ENCODE assay signal across 12 cellular contexts in genomic region chr15:91135201-91136130, GRCh38. TPM values are rescaled to one million over a fixed set of nuclear protein-coding genes. Genes with fewer than 3 reads are reported as not detected.
DNase-seq lines count a peak whose midpoint lies in the region; ATAC-seq lines count a peak whose summit lies in the region.
"Had no signal": no experiment of that assay in that cellular context is flagged by ENCODE, and none has a peak within 500 bp of the region (broad histone marks: within the 10 kb centered on the region; RNA-seq: fewer than 3 reads in every experiment).

No MANE protein-coding gene starts in this region.

- H3K9me3 ChIP-seq in CD8-positive, alpha-beta memory T cell (ENCODE audit: low read length): no peaks in the 10 kb centered on the region
- H3K9me3 ChIP-seq: tibial artery had no signal

- no peak overlapping the region for H3K4me3 Mint-ChIP-seq in CD8-positive, alpha-beta memory T cell

- POLR2A ChIA-PET in CD8-positive, alpha-beta memory T cell (lab: Charles Lee): no interaction called here

- no peak overlapping the region for H3K27ac Mint-ChIP-seq in CD8-positive, alpha-beta memory T cell

- H3K27ac ChIP-seq in CD8-positive, alpha-beta memory T cell (ENCODE audit: low read depth, low read length): no peak overlapping the region
- H3K27ac ChIP-seq: tibial artery had no signal

- H3K4me1 Mint-ChIP-seq in CD8-positive, alpha-beta memory T cell: no peaks in the 10 kb centered on the region

- ATAC-seq in HG02588 (IDR thresholded peaks at IDR 0.05; ENCODE audit: unreplicated experiment): peak; percentile 74
- peak; percentile 77 for ATAC-seq in HG03469 (IDR thresholded peaks at IDR 0.05; ENCODE audit: unreplicated experiment)

- H3K4me3 ChIP-seq in CD8-positive, alpha-beta memory T cell (ENCODE audit: low read length): no peak overlapping the region
- H3K4me3 ChIP-seq: lung, tibial artery had no signal

- CTCF ChIA-PET in CD8-positive, alpha-beta memory T cell (lab: Charles Lee): no interaction called here

- peaks cover 0 to 1% (median 0%) of the 10 kb centered on the region in 3 donors for H3K36me3 Mint-ChIP-seq in CD8-positive, alpha-beta memory T cell

- H3K27me3 Mint-ChIP-seq in CD8-positive, alpha-beta memory T cell: peaks cover 23 to 69% of the 10 kb centered on the region in 2 donors

- H3K27me3 ChIP-seq in CD8-positive, alpha-beta memory T cell (ENCODE audit: insufficient read depth, low read length, poor library complexity, severe bottlenecking): peaks cover under 1% of the 10 kb centered on the region

- H3K36me3 ChIP-seq in CD8-positive, alpha-beta memory T cell (ENCODE audit: insufficient read depth, low read length): no peaks in the 10 kb centered on the region
- H3K36me3 ChIP-seq: tibial artery had no signal

- no peaks in the 10 kb centered on the region for H3K4me1 ChIP-seq in CD8-positive, alpha-beta memory T cell (ENCODE audit: insufficient read depth, low read length)
- H3K4me1 ChIP-seq: tibial artery had no signal

- H3K9me3 Mint-ChIP-seq in CD8-positive, alpha-beta memory T cell: peaks cover 0 to 5% (median 0%) of the 10 kb centered on the region in 5 donors

- DNase-seq in NCI-H2029 treated with DMSO at 0.1 percent for 48 hours (lab: John Stamatoyannopoulos, UW): peak; percentile 24
- no peak for DNase-seq in NCI-H2029 (lab: John Stamatoyannopoulos, UW)
- peak; percentile 25 for DNase-seq in renal cortical epithelial cell (ENCODE audit: low read depth)
- no peak for DNase-seq in CD8-positive, alpha-beta memory T cell
- DNase-seq in superior temporal gyrus (ENCODE audit: extremely low spot score): no peak
- DNase-seq in activated CD4-positive, alpha-beta T cell treated with anti-CD3 and anti-CD28 coated beads, Interleukin-2, amount 50 U/mL, for 48 hours: no peak
- DNase-seq: 8988T; central memory CD4-positive, alpha-beta T cell; tibial artery had no signal

RNA-seq across cellular contexts. Expression of gene SV2B, which starts 35.4 kb away (rescaled TPM):
- total RNA-seq in renal cortical epithelial cell: under 0.01 and 0.52 TPM in 2 replicates
- under 1 TPM in 1 of 2 experiments, not detected in 1; 0.02 TPM for total RNA-seq in CD8-positive, alpha-beta memory T cell
- not detected for polyA plus RNA-seq in CD8-positive, alpha-beta memory T cell

Comparison
In these comparisons a context has a peak if more than half of its experiments do, and no peak if none do; other contexts are left out.
1. DNase-seq: peak in NCI-H2029 treated with DMSO at 0.1 percent for 48 hours (single experiment) and renal cortical epithelial cell (single experiment); none in NCI-H2029 (single experiment), CD8-positive, alpha-beta memory T cell (0 of 5), superior temporal gyrus (single experiment) and activated CD4-positive, alpha-beta T cell treated with anti-CD3 and anti-CD28 coated beads, Interleukin-2, amount 50 U/mL, for 48 hours (0 of 2).